Comparison of ENCODE assay signal across 28 cellular contexts in the genomic region with DNA sequence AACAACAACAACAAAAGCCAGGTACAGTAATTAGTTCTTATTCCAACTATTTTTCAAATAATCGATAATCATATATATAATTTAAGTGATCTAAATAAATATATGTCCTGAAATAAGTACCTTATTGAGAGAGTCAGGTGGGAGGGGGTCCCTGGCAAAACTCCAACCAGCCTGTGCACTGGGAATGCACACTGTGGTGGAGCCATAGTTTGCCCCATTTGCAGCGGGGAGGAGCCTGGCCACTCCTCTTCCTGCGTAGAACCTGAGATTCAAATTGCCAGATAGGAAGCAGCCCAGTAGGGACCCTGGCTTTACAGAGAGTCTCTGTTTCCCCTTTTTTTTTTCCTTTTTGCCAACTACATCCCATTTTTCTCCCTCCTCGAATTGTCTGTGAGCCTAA.
"Had no signal": no experiment of that assay in that cellular context is flagged by ENCODE, and none has a peak within 500 bp of the region (broad histone marks: within the 10 kb centered on the region; RNA-seq: fewer than 3 reads in every experiment).

No MANE protein-coding gene starts in this region.

- ATAC-seq: naive thymus-derived CD8-positive, alpha-beta T cell; natural killer cell treated with Interleukin-12 subunit alpha and Interleukin-12 subunit beta and Interleukin-15 and Interleukin-18, amount 100 ng/mL, for 72 hours; pancreas; right lobe of liver; stimulated activated effector memory CD8-positive, alpha-beta T cell treated with anti-CD3 and anti-CD28 coated beads, Interleukin-12 subunit alpha, Interleukin-12 subunit beta, amount 100 ng/mL, for 72 hours; stimulated activated naive B cell treated with anti-CD40 and anti-IgM and Interleukin-4, amounts not matched to agents 10 μg/mL and 1 μg/mL and 100 μg/mL, for 72 hours; upper lobe of right lung had no signal

- H3K9me3 ChIP-seq: neutrophil, pancreas, prostate gland, right atrium auricular region, right lobe of liver, sigmoid colon, thoracic aorta, thyroid gland, upper lobe of right lung, uterus had no signal

- H3K27me3 Mint-ChIP-seq: naive thymus-derived CD8-positive, alpha-beta T cell; natural killer cell treated with Interleukin-12 subunit alpha and Interleukin-12 subunit beta and Interleukin-15 and Interleukin-18, amount 100 ng/mL, for 72 hours; stimulated activated naive B cell treated with anti-CD40 and anti-IgM and Interleukin-4, amounts not matched to agents 10 μg/mL and 1 μg/mL and 100 μg/mL, for 72 hours; stimulated activated naive CD8-positive, alpha-beta T cell treated with anti-CD3 and anti-CD28 coated beads, Interleukin-15, Interleukin-2, amounts not matched to agents 100 ng/mL and 50 ng/mL, for 24 hours; type B pancreatic cell had no signal

- DNase-seq: naive thymus-derived CD8-positive, alpha-beta T cell; nephron progenitor cell; nucleus accumbens; retina; right lobe of liver; sigmoid colon; small intestine; stimulated activated CD4-positive, alpha-beta T cell treated with anti-CD3 and anti-CD28 coated beads, Interleukin-15, amount 100 ng/mL, for 24 hours; stimulated activated CD4-positive, alpha-beta T cell treated with anti-CD3 and anti-CD28 coated beads, Interleukin-2, amount 100 ng/mL, for 24 hours; stimulated activated CD4-positive, alpha-beta T cell treated with anti-CD3 and anti-CD28 coated beads, Interleukin-2, amount 100 ng/mL, for 48 hours; stimulated activated CD4-positive, alpha-beta T cell treated with anti-CD3 and anti-CD28 coated beads, Interleukin-4, amount 100 ng/mL, for 24 hours; stimulated activated naive B cell treated with anti-CD40 and anti-IgM and Interleukin-4, amounts not matched to agents 10 μg/mL and 1 μg/mL and 100 μg/mL, for 72 hours; stimulated activated naive CD4-positive, alpha-beta T cell treated with Interleukin-2 at 50 U/mL for 16 hours; stomach; thyroid gland; upper lobe of right lung; uterus had no signal

- H3K4me1 ChIP-seq: pancreas, prostate gland, sigmoid colon, stomach, thyroid gland, tibial nerve, upper lobe of right lung, uterus had no signal

- H3K4me3 ChIP-seq: pancreas, prostate gland, right atrium auricular region, right lobe of liver, sigmoid colon, stomach, thoracic aorta, thyroid gland, tibial nerve, upper lobe of right lung, uterus had no signal

- H3K27me3 ChIP-seq: neutrophil, pancreas, right atrium auricular region, right lobe of liver, sigmoid colon, stomach, thyroid gland, tibial nerve, upper lobe of right lung, uterus had no signal

- H3K27ac ChIP-seq: neutrophil, pancreas, prostate gland, right atrium auricular region, sigmoid colon, stomach, thoracic aorta, thyroid gland, tibial nerve, upper lobe of right lung, uterus had no signal

- H3K4me3 Mint-ChIP-seq: naive thymus-derived CD8-positive, alpha-beta T cell; natural killer cell treated with Interleukin-12 subunit alpha and Interleukin-12 subunit beta and Interleukin-15 and Interleukin-18, amount 100 ng/mL, for 72 hours; nephron progenitor cell; neural crest cell; stimulated activated effector memory CD8-positive, alpha-beta T cell treated with anti-CD3 and anti-CD28 coated beads, Interleukin-12 subunit alpha, Interleukin-12 subunit beta, amount 100 ng/mL, for 72 hours; stimulated activated naive B cell treated with anti-CD40 and anti-IgM and Interleukin-4, amounts not matched to agents 10 μg/mL and 1 μg/mL and 100 μg/mL, for 72 hours; stimulated activated naive CD8-positive, alpha-beta T cell treated with anti-CD3 and anti-CD28 coated beads, Interleukin-15, Interleukin-2, amounts not matched to agents 100 ng/mL and 50 ng/mL, for 24 hours; type B pancreatic cell had no signal

- H3K36me3 Mint-ChIP-seq: naive thymus-derived CD8-positive, alpha-beta T cell; natural killer cell treated with Interleukin-12 subunit alpha and Interleukin-12 subunit beta and Interleukin-15 and Interleukin-18, amount 100 ng/mL, for 72 hours; stimulated activated effector memory CD8-positive, alpha-beta T cell treated with anti-CD3 and anti-CD28 coated beads, Interleukin-12 subunit alpha, Interleukin-12 subunit beta, amount 100 ng/mL, for 72 hours; type B pancreatic cell had no signal

- H3K4me1 Mint-ChIP-seq: naive thymus-derived CD8-positive, alpha-beta T cell; nephron progenitor cell; neural crest cell; stimulated activated effector memory CD8-positive, alpha-beta T cell treated with anti-CD3 and anti-CD28 coated beads, Interleukin-12 subunit alpha, Interleukin-12 subunit beta, amount 100 ng/mL, for 72 hours had no signal

- H3K27ac Mint-ChIP-seq: naive thymus-derived CD8-positive, alpha-beta T cell; natural killer cell treated with Interleukin-12 subunit alpha and Interleukin-12 subunit beta and Interleukin-15 and Interleukin-18, amount 100 ng/mL, for 72 hours; nephron progenitor cell; stimulated activated effector memory CD8-positive, alpha-beta T cell treated with anti-CD3 and anti-CD28 coated beads, Interleukin-12 subunit alpha, Interleukin-12 subunit beta, amount 100 ng/mL, for 72 hours; stimulated activated naive B cell treated with anti-CD40 and anti-IgM and Interleukin-4, amounts not matched to agents 10 μg/mL and 1 μg/mL and 100 μg/mL, for 72 hours; stimulated activated naive CD8-positive, alpha-beta T cell treated with anti-CD3 and anti-CD28 coated beads, Interleukin-15, Interleukin-2, amounts not matched to agents 100 ng/mL and 50 ng/mL, for 24 hours; type B pancreatic cell had no signal

- H3K36me3 ChIP-seq: neutrophil, pancreas, prostate gland, right atrium auricular region, right lobe of liver, sigmoid colon, stomach, thoracic aorta, thyroid gland, tibial nerve, upper lobe of right lung, uterus had no signal

- H3K9me3 Mint-ChIP-seq: naive thymus-derived CD8-positive, alpha-beta T cell; natural killer cell treated with Interleukin-12 subunit alpha and Interleukin-12 subunit beta and Interleukin-15 and Interleukin-18, amount 100 ng/mL, for 72 hours; stimulated activated naive B cell treated with anti-CD40 and anti-IgM and Interleukin-4, amounts not matched to agents 10 μg/mL and 1 μg/mL and 100 μg/mL, for 72 hours; stimulated activated naive CD8-positive, alpha-beta T cell treated with anti-CD3 and anti-CD28 coated beads, Interleukin-15, Interleukin-2, amounts not matched to agents 100 ng/mL and 50 ng/mL, for 24 hours; type B pancreatic cell had no signal
